8 cellular contexts compared by ENCODE assay signal in the genomic region with DNA sequence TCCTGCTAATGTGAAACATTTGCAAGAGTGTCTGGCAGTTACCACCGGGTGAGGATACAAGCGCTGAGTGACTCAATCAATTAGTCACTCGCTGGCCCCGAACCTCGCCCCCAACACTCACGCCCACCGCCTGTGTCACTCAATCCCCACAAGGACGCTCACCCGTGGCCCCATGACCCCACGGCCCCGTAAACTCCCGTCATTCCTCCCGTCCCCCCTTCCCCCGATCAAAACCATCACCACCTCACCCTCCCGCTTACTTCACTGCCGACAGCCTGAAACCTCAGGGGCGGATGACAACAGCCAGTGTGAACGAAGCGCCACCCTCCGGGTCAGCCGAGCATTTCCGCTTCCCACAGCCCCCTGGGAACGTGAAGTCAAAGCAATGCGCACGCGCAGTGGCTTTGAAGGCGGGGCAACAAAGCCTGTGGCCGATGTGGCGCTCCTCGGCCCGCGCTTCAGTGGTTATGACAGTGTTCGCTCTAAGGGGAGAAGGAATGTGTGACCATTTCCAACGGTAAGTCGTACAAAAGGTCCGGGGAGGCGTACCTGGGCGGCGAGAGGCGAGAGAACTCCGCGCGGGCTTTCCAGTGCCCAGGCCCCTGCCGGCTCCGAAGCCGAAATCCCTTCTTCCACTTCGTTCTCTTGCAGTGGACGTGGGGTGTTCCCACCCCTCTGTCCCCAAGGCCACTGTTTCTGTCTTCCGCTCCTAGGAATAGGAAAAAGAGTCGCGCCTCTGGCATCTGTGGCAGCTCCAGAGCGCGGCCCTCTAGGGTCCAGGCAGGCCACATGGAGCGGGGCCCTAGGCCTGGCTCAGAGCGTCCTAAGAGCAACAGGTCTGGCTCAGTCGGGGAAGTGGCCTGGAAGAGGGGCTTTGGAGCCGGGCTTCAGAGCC. TPM values are rescaled to one million over a fixed set of nuclear protein-coding genes. Genes with fewer than 3 reads are reported as not detected.
A peak's percentile ranks its signal among the peaks of the same experiment; 100 is the strongest.
DNase-seq lines count a peak whose midpoint lies in the region; ATAC-seq and TF ChIP-seq lines count a peak whose summit lies in the region.

A gene (minus strand): TSS at position 311 of the 895 bp plus-strand sequence. CDS start 3,334 bp downstream, outside the sequence.

- peak; percentile 49 to 60 for TF ChIP-seq POLR2A in Peyer's patch (IDR thresholded peaks at IDR 0.05)

- peak within 1 kb of the TSS; percentile 97 for H3K27ac Mint-ChIP-seq in activated T-helper 1 cell treated with anti-CD3 and anti-CD28 coated beads, Interleukin-12 subunit alpha, Interleukin-12 subunit beta, Interleukin-2, Interleukin-4 antibody, amounts not matched to agents 30 ng/mL and 10 ng/mL and 1 ng/mL, durations not matched to agents 14 hours and 24 hours and 36 hours
- H3K27ac Mint-ChIP-seq in natural killer cell: peak within 1 kb of the TSS; percentile 94 to 97

- no peaks in the 10 kb centered on the region for H3K36me3 ChIP-seq in KMS-11 (ENCODE audit: insufficient read depth)
- H3K36me3 ChIP-seq in Peyer's patch: no peaks in the 10 kb centered on the region

- no peaks in the 10 kb centered on the region for H4K20me1 ChIP-seq in KMS-11 (ENCODE audit: insufficient read depth)

- H3K27ac ChIP-seq in KMS-11 (peak within 1 kb of the TSS; percentile 75), Peyer's patch (peak within 1 kb of the TSS; percentile 71 to 85 (median 82))

- H3K4me3 ChIP-seq in KMS-11 (IDR thresholded peaks at IDR 0.05; ENCODE audit: insufficient read depth, low read depth, low read length): no peak within 1 kb of the TSS
- peak within 1 kb of the TSS; percentile 56 to 78 (median 60) for H3K4me3 ChIP-seq in Peyer's patch

- DNase-seq in Daoy (ENCODE audit: low read depth) (peak; percentile 93), Peyer's patch (peak; percentile 86 to 96 (median 91)), fibroblast of peridontal ligament (ENCODE audit: extremely low read depth) (peak; percentile 90), natural killer cell (peak; percentile 90)
- DNase-seq in activated T-helper 1 cell treated with anti-CD3 and anti-CD28 coated beads, Interleukin-12 subunit alpha, Interleukin-12 subunit beta, Interleukin-2, Interleukin-4 antibody, amounts not matched to agents 30 ng/mL and 10 ng/mL and 1 ng/mL, durations not matched to agents 14 hours and 24 hours and 36 hours (ENCODE audit: low spot score): peak; percentile 90
- DNase-seq in stimulated activated naive CD4-positive, alpha-beta T cell (lab: John Stamatoyannopoulos, UW): peak; percentile 82 to 90 (median 89)

- H3K4me1 Mint-ChIP-seq in activated T-helper 1 cell treated with anti-CD3 and anti-CD28 coated beads, Interleukin-12 subunit alpha, Interleukin-12 subunit beta, Interleukin-2, Interleukin-4 antibody, amounts not matched to agents 30 ng/mL and 10 ng/mL and 1 ng/mL, durations not matched to agents 14 hours and 24 hours and 36 hours (ENCODE audit: low read depth): peaks cover 36% of the 10 kb centered on the region
- H3K4me1 Mint-ChIP-seq in natural killer cell: peaks cover 21 to 25% of the 10 kb centered on the region in 2 donors

- peak within 1 kb of the TSS; percentile 98 for H3K4me2 ChIP-seq in KMS-11

- ATAC-seq in GM21786 (IDR thresholded peaks at IDR 0.05; ENCODE audit: unreplicated experiment): peak; percentile 74
- ATAC-seq in natural killer cell: peak; percentile 86 to 95 (median 89)

- TF ChIP-seq CTCF in KMS-11 (conservative IDR thresholded peaks at IDR 0.05; ENCODE audit: low read depth, low read length) (peak; percentile 52), Peyer's patch (IDR thresholded peaks at IDR 0.05) (peak in 3 of 6 experiments; percentile 47 to 52 (median 51)), natural killer cell (IDR thresholded peaks at IDR 0.05) (no peak)

- H3K4me3 Mint-ChIP-seq in activated T-helper 1 cell treated with anti-CD3 and anti-CD28 coated beads, Interleukin-12 subunit alpha, Interleukin-12 subunit beta, Interleukin-2, Interleukin-4 antibody, amounts not matched to agents 30 ng/mL and 10 ng/mL and 1 ng/mL, durations not matched to agents 14 hours and 24 hours and 36 hours: peak within 1 kb of the TSS; percentile 97
- H3K4me3 Mint-ChIP-seq in natural killer cell: peak within 1 kb of the TSS; percentile 92

- H3K79me2 ChIP-seq in KMS-11 (ENCODE audit: insufficient read depth, low read depth): peaks cover 31% of the 10 kb centered on the region

- peak within 1 kb of the TSS; percentile 95 for H3K9ac ChIP-seq in KMS-11

- no peaks in the 10 kb centered on the region for H3K9me3 Mint-ChIP-seq in activated T-helper 1 cell treated with anti-CD3 and anti-CD28 coated beads, Interleukin-12 subunit alpha, Interleukin-12 subunit beta, Interleukin-2, Interleukin-4 antibody, amounts not matched to agents 30 ng/mL and 10 ng/mL and 1 ng/mL, durations not matched to agents 14 hours and 24 hours and 36 hours
- no peaks in the 10 kb centered on the region for H3K9me3 Mint-ChIP-seq in natural killer cell

- H3K4me1 ChIP-seq in KMS-11 (ENCODE audit: low read depth, poor library complexity, severe bottlenecking) (peaks cover 11% of the 10 kb centered on the region), Peyer's patch (peaks cover 0 to 9% (median 0%) of the 10 kb centered on the region in 4 donors)

- intact Hi-C loops in activated T-helper 1 cell treated with anti-CD3 and anti-CD28 coated beads, Interleukin-12 subunit alpha, Interleukin-12 subunit beta, Interleukin-2, Interleukin-4 antibody, amounts not matched to agents 30 ng/mL and 10 ng/mL and 1 ng/mL, durations not matched to agents 14 hours and 24 hours and 36 hours (cut with micrococcal nuclease): loop anchor here (1.0 to 5.0 kb wide), 7 partner anchors 28 to 584 kb away; a partner anchor contains a TSS
- intact Hi-C loops in natural killer cell (cut with micrococcal nuclease): loop anchor here (1.0 to 10.0 kb wide), 5 partner anchors 27 to 781 kb away; no protein-coding TSS in a partner anchor

- H3K9me3 ChIP-seq in Peyer's patch: no peaks in the 10 kb centered on the region

- H3K36me3 Mint-ChIP-seq in activated T-helper 1 cell treated with anti-CD3 and anti-CD28 coated beads, Interleukin-12 subunit alpha, Interleukin-12 subunit beta, Interleukin-2, Interleukin-4 antibody, amounts not matched to agents 30 ng/mL and 10 ng/mL and 1 ng/mL, durations not matched to agents 14 hours and 24 hours and 36 hours (ENCODE audit: low read depth): peaks cover 18% of the 10 kb centered on the region
- H3K36me3 Mint-ChIP-seq in natural killer cell: no peaks in the 10 kb centered on the region

- H3K27me3 Mint-ChIP-seq in activated T-helper 1 cell treated with anti-CD3 and anti-CD28 coated beads, Interleukin-12 subunit alpha, Interleukin-12 subunit beta, Interleukin-2, Interleukin-4 antibody, amounts not matched to agents 30 ng/mL and 10 ng/mL and 1 ng/mL, durations not matched to agents 14 hours and 24 hours and 36 hours (ENCODE audit: insufficient read depth): no peaks in the 10 kb centered on the region
- no peaks in the 10 kb centered on the region for H3K27me3 Mint-ChIP-seq in natural killer cell (ENCODE audit: low read depth in 2 of 2)

- H3K27me3 ChIP-seq in KMS-11 (ENCODE audit: insufficient read depth, low read depth): no peaks in the 10 kb centered on the region
- no peaks in the 10 kb centered on the region for H3K27me3 ChIP-seq in Peyer's patch

- H2AFZ ChIP-seq in KMS-11 (ENCODE audit: low read depth): peak within 1 kb of the TSS; percentile 76

RNA-seq across cellular contexts. Expression of the gene that starts here (rescaled TPM):
- 2.2 and 5.4 TPM in 2 replicates for total RNA-seq in Daoy (2014; rRNA removed; shearing (Covaris generic))
- total RNA-seq in Peyer's patch (10 to 100 TPM in 1 of 4 donors, 1 to 10 TPM in 3; 3.3 to 18.2 (median 6.9) TPM), natural killer cell (1 to 10 TPM; 2.5 to 5.3 (median 3.4) TPM)
- 1.8 and 3.5 TPM in 2 replicates for total RNA-seq in activated T-helper 1 cell treated with anti-CD3 and anti-CD28 coated beads, Interleukin-12 subunit alpha, Interleukin-12 subunit beta, Interleukin-2, Interleukin-4 antibody, amounts not matched to agents 30 ng/mL and 10 ng/mL and 1 ng/mL, durations not matched to agents 14 hours and 24 hours and 36 hours
